In genomic region chr12:117047810-117048584, GRCh38 we compare ENCODE assay signal across 14 cellular contexts. TPM values are rescaled to one million over a fixed set of nuclear protein-coding genes. Genes with fewer than 3 reads are reported as not detected.
A peak's percentile ranks its signal among the peaks of the same experiment; 100 is the strongest.
DNase-seq lines count a peak whose midpoint lies in the region; ATAC-seq lines count a peak whose summit lies in the region.
"Had no signal": no experiment of that assay in that cellular context is flagged by ENCODE, and none has a peak within 500 bp of the region (broad histone marks: within the 10 kb centered on the region; RNA-seq: fewer than 3 reads in every experiment).

No MANE protein-coding gene starts in this region.

- no peaks in the 10 kb centered on the region for H3K36me3 ChIP-seq in SJCRH30
- H3K36me3 ChIP-seq: esophagus muscularis mucosa had no signal

- H3K9me3 ChIP-seq in SJCRH30 (replicated peaks): no peaks in the 10 kb centered on the region
- H3K9me3 ChIP-seq: esophagus muscularis mucosa, mucosa of descending colon had no signal

- peaks cover 6% of the 10 kb centered on the region; the same call in 1 of the 2 replicates for H3K27me3 ChIP-seq in SJCRH30
- H3K27me3 ChIP-seq: esophagus muscularis mucosa had no signal

- H3K4me3 ChIP-seq in SJCRH30: 0 out of 2 replicates have a peak overlapping the region, but pooled peaks have one; percentile 7
- H3K4me3 ChIP-seq: mucosa of descending colon had no signal

- H3K4me1 ChIP-seq in SJCRH30: peaks cover 13% of the 10 kb centered on the region; the same call in 1 of the 2 replicates

- H3K27ac ChIP-seq in SJCRH30: no peak overlapping the region

- intact Hi-C loops in Right ventricle myocardium superior (cut with DNase I): no loop called here
- intact Hi-C loops in head of caudate nucleus (cut with DNase I): no loop called here

- peak; percentile 23 for ATAC-seq in Right ventricle myocardium superior (ENCODE audit: poor library complexity)
- ATAC-seq: mucosa of descending colon had no signal

- peak; percentile 55 for DNase-seq in ELF-1 (ENCODE audit: low read depth, low spot score)
- DNase-seq in SJCRH30: peak; percentile 40 to 45
- peak; percentile 73 for DNase-seq in Right ventricle myocardium superior
- DNase-seq in non-pigmented ciliary epithelial cell (ENCODE audit: low read depth): peak; percentile 22
- no peak for DNase-seq in activated CD8-positive, alpha-beta memory T cell treated with anti-CD3 and anti-CD28 coated beads, Interleukin-2, amount 50 U/mL, for 48 hours
- DNase-seq in DMS79 (lab: John Stamatoyannopoulos, UW): no peak
- no peak for DNase-seq in SKM-1 treated with dmso at 0.1 percent for 144 hours (lab: John Stamatoyannopoulos, UW; ENCODE audit: unreplicated experiment)
- no peak for DNase-seq in head of caudate nucleus
- DNase-seq: activated naive CD4-positive, alpha-beta T cell treated with anti-CD3 and anti-CD28 coated beads, Interleukin-2, amount 10 ng/mL, durations not matched to agents 7 days and 5 days; CD8-positive, alpha-beta memory T cell; mucosa of descending colon; NCI-H1436; substantia nigra had no signal

RNA-seq across cellular contexts. Expression of gene TESC, which starts 51.2 kb away (rescaled TPM):
- total RNA-seq in SJCRH30 (2014; rRNA removed; shearing (Covaris generic)): 0.10 and 0.61 TPM in 2 replicates
- total RNA-seq in Right ventricle myocardium superior: 93.6 TPM

Comparison
In these comparisons a context has a peak if more than half of its experiments do, and no peak if none do; other contexts are left out.
1. DNase-seq: peak in ELF-1 (single experiment), SJCRH30 (2 of 2), Right ventricle myocardium superior (single experiment) and non-pigmented ciliary epithelial cell (single experiment); none in activated CD8-positive, alpha-beta memory T cell treated with anti-CD3 and anti-CD28 coated beads, Interleukin-2, amount 50 U/mL, for 48 hours (single experiment), DMS79 (single experiment), SKM-1 treated with dmso at 0.1 percent for 144 hours (single experiment) and head of caudate nucleus (0 of 42).
2. RNA of gene TESC, which starts 51.2 kb away (total RNA-seq): 93.6 TPM in Right ventricle myocardium superior (single experiment); 0.10 to 0.61 TPM in SJCRH30; every median in the first group is over 10 times any median in the second.